Comparison of ENCODE assay signal across 12 cellular contexts in the genomic region with DNA sequence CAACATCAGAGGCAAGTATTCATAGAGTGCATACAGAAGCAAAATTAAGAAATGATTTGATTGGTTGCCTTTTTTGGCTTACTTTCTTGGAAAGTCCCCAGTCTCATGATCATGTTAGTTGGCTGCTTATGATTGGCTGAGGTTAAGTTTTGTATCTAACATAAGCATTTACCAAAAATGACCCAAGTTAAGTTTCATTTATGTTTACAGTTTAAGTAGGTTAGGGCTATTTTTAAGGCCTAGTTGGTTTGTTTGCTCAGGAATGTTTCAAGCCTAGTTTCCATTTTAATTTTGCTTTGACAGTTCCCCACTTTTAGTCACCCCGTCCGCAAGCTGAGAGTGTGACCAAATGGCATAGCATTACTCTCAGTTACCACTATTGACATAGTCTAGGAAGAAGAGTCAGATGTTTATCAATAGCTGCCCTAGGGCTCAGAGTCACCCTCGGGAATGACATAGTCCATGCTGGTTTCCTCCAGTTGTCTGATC. TPM values are rescaled to one million over a fixed set of nuclear protein-coding genes. Genes with fewer than 3 reads are reported as not detected.
DNase-seq lines count a peak whose midpoint lies in the region; ATAC-seq and TF ChIP-seq lines count a peak whose summit lies in the region.
"Had no signal": no experiment of that assay in that cellular context is flagged by ENCODE, and none has a peak within 500 bp of the region (broad histone marks: within the 10 kb centered on the region; RNA-seq: fewer than 3 reads in every experiment).

No MANE protein-coding gene starts in this region.

- H3K4me3 Mint-ChIP-seq in CD4-positive, alpha-beta T cell: no peak overlapping the region
- H3K4me3 Mint-ChIP-seq in activated CD4-positive, alpha-beta memory T cell treated with anti-CD3 and anti-CD28 coated beads, Interleukin-2, amount 10 ng/mL, durations not matched to agents 7 days and 5 days: no peak overlapping the region
- H3K4me3 Mint-ChIP-seq: stimulated activated memory B cell treated with anti-CD40 and anti-IgM and Interleukin-4, amounts not matched to agents 10 μg/mL and 1 μg/mL and 100 μg/mL, for 72 hours had no signal

- H3K27ac Mint-ChIP-seq in CD4-positive, alpha-beta T cell: peak overlapping the region; percentile 74
- H3K27ac Mint-ChIP-seq in activated CD4-positive, alpha-beta memory T cell treated with anti-CD3 and anti-CD28 coated beads, Interleukin-2, amount 10 ng/mL, durations not matched to agents 7 days and 5 days: peak overlapping the region; percentile 47
- H3K27ac Mint-ChIP-seq: stimulated activated memory B cell treated with anti-CD40 and anti-IgM and Interleukin-4, amounts not matched to agents 10 μg/mL and 1 μg/mL and 100 μg/mL, for 72 hours had no signal

- no peak for TF ChIP-seq CTCF in CD4-positive, alpha-beta T cell (IDR thresholded peaks at IDR 0.05)

- no peaks in the 10 kb centered on the region for H3K27me3 ChIP-seq in CD4-positive, alpha-beta T cell (ENCODE audit: control insufficient read depth, insufficient read depth, low read length)

- DNase-seq in CD4-positive, alpha-beta T cell: no peak
- DNase-seq in activated CD4-positive, alpha-beta memory T cell treated with anti-CD3 and anti-CD28 coated beads, Interleukin-2, amount 10 ng/mL, durations not matched to agents 7 days and 5 days: no peak
- DNase-seq in DMS79 (lab: John Stamatoyannopoulos, UW) (no peak), NCI-H1048 (lab: John Stamatoyannopoulos, UW) (no peak), sciatic nerve (ENCODE audit: low spot score) (no peak)
- DNase-seq: GF-D8; psoas muscle; stimulated activated CD4-positive, alpha-beta T cell treated with anti-CD3 and anti-CD28 coated beads, Interleukin-1b, Interleukin-23, amount 100 ng/mL, for 48 hours had no signal

- intact Hi-C loops in CD4-positive, alpha-beta T cell (cut with DNase I, micrococcal nuclease): no loop called here
- intact Hi-C loops in sciatic nerve (cut with DNase I): no loop called here

- TF ChIP-seq POLR2A in GM18505 (IDR thresholded peaks at IDR 0.05; ENCODE audit: borderline replicate concordance, extremely low read depth, insufficient read depth, insufficient read length): peak; percentile 30

- ATAC-seq in CD4-positive, alpha-beta T cell (ENCODE audit: poor library complexity): peak; percentile 54
- ATAC-seq in GM18505 (IDR thresholded peaks at IDR 0.05; ENCODE audit: unreplicated experiment) (peak; percentile 63), HG02610 (IDR thresholded peaks at IDR 0.05; ENCODE audit: unreplicated experiment) (peak; percentile 71), HG03159 (IDR thresholded peaks at IDR 0.05; ENCODE audit: unreplicated experiment) (no peak), sciatic nerve (no peak)
- ATAC-seq: psoas muscle; stimulated activated memory B cell treated with anti-CD40 and anti-IgM and Interleukin-4, amounts not matched to agents 10 μg/mL and 1 μg/mL and 100 μg/mL, for 72 hours had no signal

- POLR2A ChIA-PET in CD4-positive, alpha-beta T cell (lab: Charles Lee): no interaction called here
- POLR2A ChIA-PET in activated CD4-positive, alpha-beta memory T cell treated with anti-CD3 and anti-CD28 coated beads, Interleukin-2, amount 10 ng/mL, durations not matched to agents 7 days and 5 days (lab: Charles Lee): interaction anchor here (0.7 to 2.5 kb wide), 5 partner anchors 9 to 50 kb away, joined by 3 to 8 read pairs (median 5); partner anchors contain the start of gene TRIM25

- H3K9me3 Mint-ChIP-seq in CD4-positive, alpha-beta T cell: no peaks in the 10 kb centered on the region
- H3K9me3 Mint-ChIP-seq in activated CD4-positive, alpha-beta memory T cell treated with anti-CD3 and anti-CD28 coated beads, Interleukin-2, amount 10 ng/mL, durations not matched to agents 7 days and 5 days: peaks cover 3% of the 10 kb centered on the region
- H3K9me3 Mint-ChIP-seq: stimulated activated memory B cell treated with anti-CD40 and anti-IgM and Interleukin-4, amounts not matched to agents 10 μg/mL and 1 μg/mL and 100 μg/mL, for 72 hours had no signal

- peaks cover under 1% of the 10 kb centered on the region for H3K36me3 Mint-ChIP-seq in CD4-positive, alpha-beta T cell (ENCODE audit: low read depth)
- H3K36me3 Mint-ChIP-seq in activated CD4-positive, alpha-beta memory T cell treated with anti-CD3 and anti-CD28 coated beads, Interleukin-2, amount 10 ng/mL, durations not matched to agents 7 days and 5 days (ENCODE audit: low read depth): peaks cover 30% of the 10 kb centered on the region

- H3K4me1 Mint-ChIP-seq in CD4-positive, alpha-beta T cell (ENCODE audit: low read depth): peaks cover 9% of the 10 kb centered on the region
- peaks cover 7% of the 10 kb centered on the region for H3K4me1 Mint-ChIP-seq in activated CD4-positive, alpha-beta memory T cell treated with anti-CD3 and anti-CD28 coated beads, Interleukin-2, amount 10 ng/mL, durations not matched to agents 7 days and 5 days

- no peak overlapping the region for H3K27ac ChIP-seq in CD4-positive, alpha-beta T cell (ENCODE audit: low read depth, low read length)
- H3K27ac ChIP-seq: psoas muscle had no signal

- CTCF ChIA-PET in CD4-positive, alpha-beta T cell (lab: Charles Lee): no interaction called here
- CTCF ChIA-PET in activated CD4-positive, alpha-beta memory T cell treated with anti-CD3 and anti-CD28 coated beads, Interleukin-2, amount 10 ng/mL, durations not matched to agents 7 days and 5 days (lab: Charles Lee): interaction anchor here (1.4 kb wide), 1 partner anchor 51 kb away, joined by 4 read pairs; no protein-coding TSS in a partner anchor

- H3K9me3 ChIP-seq in CD4-positive, alpha-beta T cell (ENCODE audit: control insufficient read depth, low read length): no peaks in the 10 kb centered on the region
- H3K9me3 ChIP-seq: psoas muscle had no signal

- peaks cover 6% of the 10 kb centered on the region for H3K27me3 Mint-ChIP-seq in CD4-positive, alpha-beta T cell
- H3K27me3 Mint-ChIP-seq in activated CD4-positive, alpha-beta memory T cell treated with anti-CD3 and anti-CD28 coated beads, Interleukin-2, amount 10 ng/mL, durations not matched to agents 7 days and 5 days: no peaks in the 10 kb centered on the region
- H3K27me3 Mint-ChIP-seq: stimulated activated memory B cell treated with anti-CD40 and anti-IgM and Interleukin-4, amounts not matched to agents 10 μg/mL and 1 μg/mL and 100 μg/mL, for 72 hours had no signal

RNA-seq across cellular contexts. Expression of gene DGKE, which starts 36.3 kb away (rescaled TPM):
- total RNA-seq in CD4-positive, alpha-beta T cell: 10 to 100 TPM; 20.0 to 22.3 TPM
- 10 to 100 TPM; 34.2 to 35.7 TPM for total RNA-seq in activated CD4-positive, alpha-beta memory T cell treated with anti-CD3 and anti-CD28 coated beads, Interleukin-2, amount 10 ng/mL, durations not matched to agents 7 days and 5 days
- 16.8 TPM for total RNA-seq in sciatic nerve

RNA-seq across cellular contexts. Expression of gene C17orf67, which starts 36.5 kb away (rescaled TPM):
- total RNA-seq in CD4-positive, alpha-beta T cell: 1 to 10 TPM; 4.3 to 4.8 TPM
- total RNA-seq in activated CD4-positive, alpha-beta memory T cell treated with anti-CD3 and anti-CD28 coated beads, Interleukin-2, amount 10 ng/mL, durations not matched to agents 7 days and 5 days: 1 to 10 TPM; 4.1 to 4.2 TPM
- total RNA-seq in sciatic nerve: 6.2 TPM

RNA-seq across cellular contexts. Expression of gene TRIM25, which starts 43.6 kb away (rescaled TPM):
- 10 to 100 TPM; 31.7 to 33.2 TPM for total RNA-seq in CD4-positive, alpha-beta T cell
- 100 to 1,000 TPM; 180 to 181 TPM for total RNA-seq in activated CD4-positive, alpha-beta memory T cell treated with anti-CD3 and anti-CD28 coated beads, Interleukin-2, amount 10 ng/mL, durations not matched to agents 7 days and 5 days
- total RNA-seq in sciatic nerve: 51.5 TPM

Comparison
In these comparisons a context has a peak if more than half of its experiments do, and no peak if none do; other contexts are left out.
1. ATAC-seq: peak in CD4-positive, alpha-beta T cell (single experiment), GM18505 (single experiment) and HG02610 (single experiment); none in HG03159 (single experiment) and sciatic nerve (single experiment).